ENCODE assay signal across 1 cellular context in the genomic region with DNA sequence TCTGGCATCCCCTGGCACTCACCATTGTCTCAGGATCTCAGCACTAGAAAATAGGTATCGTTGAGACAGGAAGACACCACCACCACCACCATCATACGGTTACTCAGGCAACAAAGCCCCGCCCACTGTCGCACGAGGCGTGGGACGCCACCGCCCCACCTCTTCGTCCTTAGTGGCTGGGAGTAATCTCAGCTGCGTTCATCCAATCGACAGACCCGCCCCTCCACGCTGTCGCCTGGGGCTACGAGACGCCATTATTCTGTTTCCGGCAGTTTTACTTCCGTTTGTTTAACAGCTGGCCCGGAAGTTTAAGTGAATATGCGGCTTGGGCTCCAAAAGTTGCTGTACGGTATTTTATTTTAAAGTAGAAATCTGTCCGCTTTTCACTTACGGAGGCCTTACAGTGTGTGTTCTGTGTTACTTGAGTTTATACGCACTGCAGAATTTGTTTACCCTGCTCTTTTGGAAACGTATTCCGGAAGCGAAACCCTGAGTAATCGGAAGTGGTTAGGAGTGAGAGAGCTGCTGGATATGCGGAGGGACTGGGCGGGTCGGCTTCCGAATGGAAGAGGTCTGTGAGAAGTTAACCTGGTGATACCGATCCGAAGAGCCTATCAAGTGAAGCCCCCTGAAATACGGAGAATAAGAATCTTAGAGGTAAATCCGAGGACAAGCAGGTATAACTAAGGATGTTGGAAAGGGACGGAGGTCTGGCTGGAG.
TF ChIP-seq lines count a peak whose summit lies in the region.

TSS of gene BLZF1 (plus strand) at position 510 of the 720 bp plus-strand sequence. CDS start 1,328 bp downstream, outside the sequence.
A gene with protein sequence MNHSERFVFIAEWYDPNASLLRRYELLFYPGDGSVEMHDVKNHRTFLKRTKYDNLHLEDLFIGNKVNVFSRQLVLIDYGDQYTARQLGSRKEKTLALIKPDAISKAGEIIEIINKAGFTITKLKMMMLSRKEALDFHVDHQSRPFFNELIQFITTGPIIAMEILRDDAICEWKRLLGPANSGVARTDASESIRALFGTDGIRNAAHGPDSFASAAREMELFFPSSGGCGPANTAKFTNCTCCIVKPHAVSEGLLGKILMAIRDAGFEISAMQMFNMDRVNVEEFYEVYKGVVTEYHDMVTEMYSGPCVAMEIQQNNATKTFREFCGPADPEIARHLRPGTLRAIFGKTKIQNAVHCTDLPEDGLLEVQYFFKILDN (minus strand): TSS at position 112 of the 720 bp plus-strand sequence. CDS start 87 bp downstream, at position 25.

TF ChIP-seq in H1, 55 proteins besides CTCF, POLR2A, EP300 and RAD21:
- TF ChIP-seq, protein P1, sequence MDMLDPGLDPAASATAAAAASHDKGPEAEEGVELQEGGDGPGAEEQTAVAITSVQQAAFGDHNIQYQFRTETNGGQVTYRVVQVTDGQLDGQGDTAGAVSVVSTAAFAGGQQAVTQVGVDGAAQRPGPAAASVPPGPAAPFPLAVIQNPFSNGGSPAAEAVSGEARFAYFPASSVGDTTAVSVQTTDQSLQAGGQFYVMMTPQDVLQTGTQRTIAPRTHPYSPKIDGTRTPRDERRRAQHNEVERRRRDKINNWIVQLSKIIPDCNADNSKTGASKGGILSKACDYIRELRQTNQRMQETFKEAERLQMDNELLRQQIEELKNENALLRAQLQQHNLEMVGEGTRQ (IDR thresholded peaks at IDR 0.05; ENCODE audit: low read length): no peak
- TF ChIP-seq HDAC2 (IDR thresholded peaks at IDR 0.05; ENCODE audit: borderline replicate concordance in 1 of 2, low read depth in 2 of 2, low read length in 2 of 2) (no peak), SRF (IDR thresholded peaks at IDR 0.05; ENCODE audit: low read depth, low read length) (no peak), GABPA (IDR thresholded peaks at IDR 0.05; ENCODE audit: borderline replicate concordance, insufficient read depth, low read length) (peak; percentile 81), EZH2 (IDR thresholded peaks at IDR 0.05; ENCODE audit: low read depth, low read length, severe bottlenecking) (no peak), MAFK (IDR thresholded peaks at IDR 0.05; ENCODE audit: low read depth, low read length) (no peak), EGR1 (IDR thresholded peaks at IDR 0.05; ENCODE audit: borderline replicate concordance, low read depth, low read length) (peak; percentile 66; the same call in 1 of the 2 replicates), BRCA1 (IDR thresholded peaks at IDR 0.05; ENCODE audit: low read depth, low read length) (no peak), YY1 (IDR thresholded peaks at IDR 0.05; ENCODE audit: low read depth, low read length) (peak; percentile 76), JUND (IDR thresholded peaks at IDR 0.05; ENCODE audit: low read length) (no peak), RFX5 (IDR thresholded peaks at IDR 0.05; ENCODE audit: borderline replicate concordance, low read depth, low read length) (no peak), ASH2L (IDR thresholded peaks at IDR 0.05; ENCODE audit: low read length) (peak; percentile 94), SP1 (IDR thresholded peaks at IDR 0.05; ENCODE audit: low read depth, low read length) (peak; percentile 45; the same call in 1 of the 2 replicates), PHF8 (conservative IDR thresholded peaks at IDR 0.05; ENCODE audit: low read depth, low read length) (peak; percentile 34; the same call in 1 of the 2 replicates), BACH1 (IDR thresholded peaks at IDR 0.05; ENCODE audit: low read length) (no peak), RNF2 (IDR thresholded peaks at IDR 0.05; ENCODE audit: borderline replicate concordance, low read depth, low read length, missing control alignments, poor library complexity, severe bottlenecking) (no peak), POU5F1 (IDR thresholded peaks at IDR 0.05; ENCODE audit: low read depth, low read length) (peak; percentile 2; the same call in 1 of the 2 replicates), SP4 (IDR thresholded peaks at IDR 0.05; ENCODE audit: low read length) (peak; percentile 24; the same call in 1 of the 2 replicates), POLR2AphosphoS5 (IDR thresholded peaks at IDR 0.05; ENCODE audit: low read depth, low read length) (peak; percentile 8; the same call in 1 of the 2 replicates), TBP (IDR thresholded peaks at IDR 0.05; ENCODE audit: low read depth, low read length) (0 out of 2 replicates have a peak, but pooled peaks have one; percentile 12), FOSL1 (IDR thresholded peaks at IDR 0.05; ENCODE audit: insufficient read depth, low read depth, low read length) (no peak), CREB1 (IDR thresholded peaks at IDR 0.05) (peak; percentile 61), TAF1 (IDR thresholded peaks at IDR 0.05; ENCODE audit: low read depth, low read length) (peak; percentile 53; the same call in 1 of the 2 replicates), MAX (IDR thresholded peaks at IDR 0.05) (peak; percentile 74), RXRA (IDR thresholded peaks at IDR 0.05; ENCODE audit: insufficient read depth, low read depth, low read length) (no peak), SAP30 (IDR thresholded peaks at IDR 0.05; ENCODE audit: insufficient read depth, insufficient replicate concordance, low read length) (peak; percentile 61), KDM5A (IDR thresholded peaks at IDR 0.05; ENCODE audit: low read length) (no peak), TEAD4 (IDR thresholded peaks at IDR 0.05; ENCODE audit: low read depth, low read length) (no peak), SIN3A (conservative IDR thresholded peaks at IDR 0.05 in 1 of 2, IDR thresholded peaks at IDR 0.05 in 1 of 2; ENCODE audit: low read depth in 1 of 2, low read length in 2 of 2) (peak; percentile 96), CHD2 (IDR thresholded peaks at IDR 0.05; ENCODE audit: low read length) (no peak)
- TF ChIP-seq, protein P2, sequence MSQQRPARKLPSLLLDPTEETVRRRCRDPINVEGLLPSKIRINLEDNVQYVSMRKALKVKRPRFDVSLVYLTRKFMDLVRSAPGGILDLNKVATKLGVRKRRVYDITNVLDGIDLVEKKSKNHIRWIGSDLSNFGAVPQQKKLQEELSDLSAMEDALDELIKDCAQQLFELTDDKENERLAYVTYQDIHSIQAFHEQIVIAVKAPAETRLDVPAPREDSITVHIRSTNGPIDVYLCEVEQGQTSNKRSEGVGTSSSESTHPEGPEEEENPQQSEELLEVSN (IDR thresholded peaks at IDR 0.05): no peak; the same call in 1 of the 2 replicates
- TF ChIP-seq, protein P3, sequence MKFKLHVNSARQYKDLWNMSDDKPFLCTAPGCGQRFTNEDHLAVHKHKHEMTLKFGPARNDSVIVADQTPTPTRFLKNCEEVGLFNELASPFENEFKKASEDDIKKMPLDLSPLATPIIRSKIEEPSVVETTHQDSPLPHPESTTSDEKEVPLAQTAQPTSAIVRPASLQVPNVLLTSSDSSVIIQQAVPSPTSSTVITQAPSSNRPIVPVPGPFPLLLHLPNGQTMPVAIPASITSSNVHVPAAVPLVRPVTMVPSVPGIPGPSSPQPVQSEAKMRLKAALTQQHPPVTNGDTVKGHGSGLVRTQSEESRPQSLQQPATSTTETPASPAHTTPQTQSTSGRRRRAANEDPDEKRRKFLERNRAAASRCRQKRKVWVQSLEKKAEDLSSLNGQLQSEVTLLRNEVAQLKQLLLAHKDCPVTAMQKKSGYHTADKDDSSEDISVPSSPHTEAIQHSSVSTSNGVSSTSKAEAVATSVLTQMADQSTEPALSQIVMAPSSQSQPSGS (IDR thresholded peaks at IDR 0.05; ENCODE audit: low read length): peak; percentile 80; the same call in 1 of the 2 replicates
TF ChIP-seq in H1: peak in this region for 16.
